Comparison of ENCODE assay signal across 19 cellular contexts in genomic region chr2:52931660-52932059, GRCh38.
DNase-seq lines count a peak whose midpoint lies in the region; ATAC-seq, FAIRE-seq and TF ChIP-seq lines count a peak whose summit lies in the region.
"Had no signal": no experiment of that assay in that cellular context is flagged by ENCODE, and none has a peak within 500 bp of the region (broad histone marks: within the 10 kb centered on the region; RNA-seq: fewer than 3 reads in every experiment).

No MANE protein-coding gene starts in this region.

- CTCF ChIA-PET in Calu3 (lab: Charles Lee), result interaction anchor here (1.9 kb wide), 1 partner anchor 14 kb away, joined by 5 read pairs; no protein-coding TSS in a partner anchor

- no peaks in the 10 kb centered on the region for H3K36me3 ChIP-seq in pancreas
- H3K36me3 ChIP-seq: BLaER1, transverse colon had no signal

- H3K4me1 Mint-ChIP-seq in Calu3 (ENCODE audit: low read depth, unreplicated experiment), result peaks cover 38% of the 10 kb centered on the region
- H3K4me1 Mint-ChIP-seq: activated B cell treated with CpG ODN at 0.5 μM for 24 hours had no signal

- peaks cover 15% of the 10 kb centered on the region for H3K9me3 Mint-ChIP-seq in Calu3 (ENCODE audit: low read depth, unreplicated experiment)

- 88 to 93% methylated on average over 1 of the region's 1 CpG for WGBS in pancreas, 2 donors

- DNase-seq in Calu3, result no peak
- DNase-seq in pancreas, result no peak
- no peak for DNase-seq in NCI-H446 treated with DMSO at 0.1 percent for 48 hours (lab: John Stamatoyannopoulos, UW)
- no peak for DNase-seq in posterior vena cava (ENCODE audit: low spot score)
- DNase-seq: activated B cell treated with CpG ODN at 0.5 μM for 24 hours; activated effector memory CD4-positive, alpha-beta T cell treated with anti-CD3 and anti-CD28 coated beads, Interleukin-2, amount 50 U/mL, for 16 hours; anterior cingulate cortex; DMS53; NCI-H1092 treated with DMSO at 0.1 percent for 48 hours; T-helper 1 cell; transverse colon had no signal

- peak overlapping the region; percentile 100 for H3K27ac Mint-ChIP-seq in Calu3 (ENCODE audit: unreplicated experiment)
- H3K27ac Mint-ChIP-seq: activated B cell treated with CpG ODN at 0.5 μM for 24 hours had no signal

- H3K27ac ChIP-seq in pancreas, result no peak overlapping the region
- H3K27ac ChIP-seq: 22Rv1, BLaER1, parathyroid adenoma, transverse colon had no signal

- H3K27me3 Mint-ChIP-seq in Calu3 (ENCODE audit: unreplicated experiment), result no peaks in the 10 kb centered on the region
- H3K27me3 Mint-ChIP-seq: activated B cell treated with CpG ODN at 0.5 μM for 24 hours had no signal

- H3K4me3 Mint-ChIP-seq in Calu3 (ENCODE audit: low read depth, unreplicated experiment), result no peak overlapping the region
- H3K4me3 Mint-ChIP-seq: activated B cell treated with CpG ODN at 0.5 μM for 24 hours had no signal

- no peak overlapping the region for H3K4me3 ChIP-seq in pancreas
- H3K4me3 ChIP-seq: BLaER1, transverse colon had no signal

- no peaks in the 10 kb centered on the region for H3K9me3 ChIP-seq in pancreas

- intact Hi-C loops in Calu3 (cut with micrococcal nuclease; ENCODE audit: unreplicated experiment) (loop anchor here (5.0 to 10.0 kb wide), 3 partner anchors 49 to 271 kb away; no protein-coding TSS in a partner anchor), pancreas (cut with DNase I) (no loop called here), posterior vena cava (cut with DNase I) (no loop called here)

- BruUV-seq in Calu3 (replicated peaks; lab: Mats Ljungman, UMichigan), result no TSS peak

- TF ChIP-seq CTCF in Calu3 (IDR thresholded peaks at IDR 0.05; ENCODE audit: unreplicated experiment) (no peak), pancreas (IDR thresholded peaks at IDR 0.05) (no peak)

- peaks cover 17 to 31% (median 18%) of the 10 kb centered on the region in 3 donors for H3K4me1 ChIP-seq in pancreas
- H3K4me1 ChIP-seq: BLaER1, parathyroid adenoma, transverse colon had no signal

- peaks cover 19% of the 10 kb centered on the region for H3K36me3 Mint-ChIP-seq in Calu3 (ENCODE audit: insufficient read depth, unreplicated experiment)

- ATAC-seq in GM19025 (IDR thresholded peaks at IDR 0.05; ENCODE audit: low read depth, unreplicated experiment), result peak; percentile 44
- peak; percentile 54 for ATAC-seq in GM21723 (IDR thresholded peaks at IDR 0.05; ENCODE audit: unreplicated experiment)
- ATAC-seq in HG03159 (IDR thresholded peaks at IDR 0.05; ENCODE audit: unreplicated experiment), result peak; percentile 75
- ATAC-seq in pancreas, result no peak
- ATAC-seq in HG03196 (IDR thresholded peaks at IDR 0.05; ENCODE audit: unreplicated experiment), result no peak

- H3K27me3 ChIP-seq in pancreas, result no peaks in the 10 kb centered on the region
- H3K27me3 ChIP-seq: BLaER1, transverse colon had no signal

- FAIRE-seq in pancreas (lab: Jason Lieb, UNC), result no peak
- FAIRE-seq: endometrium had no signal

Comparison
In these comparisons a context has a peak if more than half of its experiments do, and no peak if none do; other contexts are left out.
1. ATAC-seq: peak in GM19025 (single experiment), GM21723 (single experiment) and HG03159 (single experiment); none in pancreas (0 of 4) and HG03196 (single experiment).